In genomic region chr17:38982858-38983746, GRCh38 we compare ENCODE assay signal across 8 cellular contexts. TPM values are rescaled to one million over a fixed set of nuclear protein-coding genes. Genes with fewer than 3 reads are reported as not detected.
DNase-seq lines count a peak whose midpoint lies in the region; ATAC-seq and TF ChIP-seq lines count a peak whose summit lies in the region.

No MANE protein-coding gene starts in this region.

- TF ChIP-seq RAD21 in neural cell (conservative IDR thresholded peaks at IDR 0.05), result peak; percentile 91

- H3K36me3 Mint-ChIP-seq in Caco-2 (ENCODE audit: insufficient read depth, unreplicated experiment), result no peaks in the 10 kb centered on the region

- ATAC-seq in HG02798 (IDR thresholded peaks at IDR 0.05; ENCODE audit: poor library complexity, unreplicated experiment) (no peak), GM18517 (IDR thresholded peaks at IDR 0.05; ENCODE audit: unreplicated experiment) (no peak)

- no peak overlapping the region for H3K27ac Mint-ChIP-seq in Caco-2 (ENCODE audit: unreplicated experiment)

- TF ChIP-seq CTCF in Caco-2 (IDR thresholded peaks at IDR 0.05; ENCODE audit: insufficient read depth in 1 of 2, low read depth in 1 of 2, low read length in 1 of 2, severe bottlenecking in 1 of 2, unreplicated experiment in 1 of 2) (peak; percentile 66 to 73), HEK293 (tag by site-specific recombination; IDR thresholded peaks at IDR 0.05) (peak; percentile 63; the same call in 1 of the 2 replicates), fibroblast of mammary gland (conservative IDR thresholded peaks at IDR 0.05; ENCODE audit: control insufficient read depth, insufficient read depth, low read depth, low read length) (peak; percentile 88), neural cell (IDR thresholded peaks at IDR 0.05; ENCODE audit: poor library complexity, severe bottlenecking) (peak; percentile 89)

- H3K9ac ChIP-seq in neural cell (ENCODE audit: low read length), result no peak overlapping the region

- H3K36me3 ChIP-seq in Caco-2 (ENCODE audit: control insufficient read depth, insufficient read depth, low read length), result no peaks in the 10 kb centered on the region
- H3K36me3 ChIP-seq in HEK293 (ENCODE audit: control insufficient read depth in 2 of 2, insufficient read depth in 1 of 2, low read length in 2 of 2), result no peaks in the 10 kb centered on the region
- H3K36me3 ChIP-seq in neural cell (ENCODE audit: insufficient read depth, low read length), result no peaks in the 10 kb centered on the region

- no peak overlapping the region for H2AFZ ChIP-seq in neural cell (ENCODE audit: low read depth, low read length)

- peaks cover 2% of the 10 kb centered on the region for H3K27me3 Mint-ChIP-seq in Caco-2 (ENCODE audit: insufficient read depth, unreplicated experiment)

- H3K4me1 ChIP-seq in Caco-2 (no peaks in the 10 kb centered on the region), HEK293 (ENCODE audit: control insufficient read depth, insufficient read depth, low read length) (peaks cover 6% of the 10 kb centered on the region)

- no peak overlapping the region for H3K27ac ChIP-seq in HEK293 (ENCODE audit: extremely low read depth, low read depth, low read length)
- no peak overlapping the region for H3K27ac ChIP-seq in neural cell (ENCODE audit: low read length)

- H3K4me3 ChIP-seq in Caco-2 (ENCODE audit: low read depth, low read length) (no peak overlapping the region), HEK293 (ENCODE audit: low read depth, low read length) (no peak overlapping the region), fibroblast of mammary gland (ENCODE audit: control insufficient read depth, low read depth, low read length) (no peak overlapping the region), neural cell (ENCODE audit: low read length) (no peak overlapping the region)

- H3F3A ChIP-seq in neural cell (ENCODE audit: insufficient read depth, low read length, poor library complexity, severe bottlenecking), result no peaks in the 10 kb centered on the region

- intact Hi-C loops in Caco-2 (cut with micrococcal nuclease; ENCODE audit: unreplicated experiment), result loop anchor here (1.0 to 10.0 kb wide), 3 partner anchors 92 to 261 kb away; no protein-coding TSS in a partner anchor

- no TSS peak for BruUV-seq in Caco-2 (replicated peaks; lab: Mats Ljungman, UMichigan)

- no peaks in the 10 kb centered on the region for H3K27me3 ChIP-seq in Caco-2 (replicated peaks; ENCODE audit: control insufficient read depth, insufficient read depth, low read length)
- no peaks in the 10 kb centered on the region for H3K27me3 ChIP-seq in neural cell (ENCODE audit: insufficient read depth, low read depth, low read length)

- no peaks in the 10 kb centered on the region for H3K79me2 ChIP-seq in neural cell (replicated peaks; ENCODE audit: insufficient read depth, low read length)

- DNase-seq in Caco-2, result peak; percentile 61 to 63
- DNase-seq in NCI-H524 (lab: John Stamatoyannopoulos, UW), result peak; percentile 52 to 87
- peak; percentile 19 to 26 for DNase-seq in activated CD4-positive, alpha-beta T cell treated with anti-CD3 and anti-CD28 coated beads, Interleukin-2, amount 50 U/mL, for 4 hours
- DNase-seq in fibroblast of mammary gland (ENCODE audit: low read depth), result peak; percentile 81

- no peak for TF ChIP-seq EP300 in neural cell (conservative IDR thresholded peaks at IDR 0.05; ENCODE audit: poor library complexity, severe bottlenecking)

- no peaks in the 10 kb centered on the region for H3K9me3 ChIP-seq in Caco-2
- no peaks in the 10 kb centered on the region for H3K9me3 ChIP-seq in HEK293 (ENCODE audit: control insufficient read depth, insufficient read depth, low read depth, low read length)
- no peaks in the 10 kb centered on the region for H3K9me3 ChIP-seq in neural cell (ENCODE audit: low read length)

- POLR2A ChIA-PET in Caco-2 (lab: Charles Lee) (interaction anchor here (0.6 to 1.5 kb wide), 5 partner anchors 109 to 212 kb away, joined by 3 to 15 read pairs (median 4); no protein-coding TSS in a partner anchor), HEK293 (lab: Yijun Ruan, JAX) (interaction anchor here (0.6 to 3.1 kb wide), 9 partner anchors 74 to 217 kb away, joined by 3 to 37 read pairs (median 3); partner anchors contain the start of genes LASP1, PLXDC1 and RPL19)

- CTCF ChIA-PET in Caco-2 (lab: Charles Lee) (interaction anchor here (0.6 to 3.9 kb wide), 40 partner anchors 10 to 1128 kb away, joined by 3 to 162 read pairs (median 4); partner anchors contain the start of genes CACNB1, FBXO47, LASP1 and LASP1NB), HEK293 (lab: Yijun Ruan, JAX) (interaction anchor here (0.6 to 10.0 kb wide), 74 partner anchors 9 to 650 kb away, joined by 3 to 266 read pairs (median 4); partner anchors contain the start of genes ARL5C, CWC25, LASP1 and PLXDC1)

- H3K9me3 Mint-ChIP-seq in Caco-2 (ENCODE audit: unreplicated experiment), result no peaks in the 10 kb centered on the region

- H4K20me1 ChIP-seq in neural cell (ENCODE audit: insufficient read depth), result no peaks in the 10 kb centered on the region

- H3K4me2 ChIP-seq in neural cell (ENCODE audit: low read length), result no peak overlapping the region

- no peaks in the 10 kb centered on the region for H3K9me2 ChIP-seq in neural cell (ENCODE audit: insufficient read depth, low read length)

- H3K4me1 Mint-ChIP-seq in Caco-2 (ENCODE audit: low read depth, unreplicated experiment), result no peaks in the 10 kb centered on the region

- no peak overlapping the region for H3K4me3 Mint-ChIP-seq in Caco-2 (ENCODE audit: unreplicated experiment)

TF ChIP-seq in HEK293, 187 proteins besides CTCF, POLR2A, EP300 and RAD21 (continues in another document):
- no peak for TF ChIP-seq ZNF677 (tag by site-specific recombination; IDR thresholded peaks at IDR 0.05)
- TF ChIP-seq ZEB2 (tag by site-specific recombination; IDR thresholded peaks at IDR 0.05), result peak; percentile 34; the same call in 1 of the 2 replicates
- no peak for TF ChIP-seq PRDM4 (tag by site-specific recombination; IDR thresholded peaks at IDR 0.05)
- no peak for TF ChIP-seq ZNF174 (tag by site-specific recombination; IDR thresholded peaks at IDR 0.05)
- peak; percentile 99 for TF ChIP-seq ZNF654 (tag by site-specific recombination; IDR thresholded peaks at IDR 0.05; ENCODE audit: low read depth)
- no peak for TF ChIP-seq ZNF561 (tag by site-specific recombination; IDR thresholded peaks at IDR 0.05; ENCODE audit: borderline replicate concordance)

TF ChIP-seq in neural cell, 6 proteins besides CTCF, POLR2A, EP300 and RAD21:
- TF ChIP-seq SMC3 (conservative IDR thresholded peaks at IDR 0.05; ENCODE audit: poor library complexity) (peak; percentile 94), MXI1 (conservative IDR thresholded peaks at IDR 0.05; ENCODE audit: poor library complexity, severe bottlenecking) (no peak), REST (IDR thresholded peaks at IDR 0.05; ENCODE audit: borderline replicate concordance) (no peak)

RNA-seq across cellular contexts. Expression of gene FBXO47, which starts 15.9 kb away (rescaled TPM):
- not detected in 2 replicates for total RNA-seq in Caco-2 (2022)
- polyA plus RNA-seq in neural cell, result not detected in 2 replicates
- not detected in 2 replicates for polyA minus RNA-seq in neural cell

Comparison
In these comparisons a context has a peak if more than half of its experiments do, and no peak if none do; other contexts are left out.
1. DNase-seq: peak in every context shown above with its lines; median percentile 81 in fibroblast of mammary gland; 70 in NCI-H524; 62 in Caco-2; 22 in activated CD4-positive, alpha-beta T cell treated with anti-CD3 and anti-CD28 coated beads, Interleukin-2, amount 50 U/mL, for 4 hours.